11 cellular contexts compared by ENCODE assay signal in the genomic region with DNA sequence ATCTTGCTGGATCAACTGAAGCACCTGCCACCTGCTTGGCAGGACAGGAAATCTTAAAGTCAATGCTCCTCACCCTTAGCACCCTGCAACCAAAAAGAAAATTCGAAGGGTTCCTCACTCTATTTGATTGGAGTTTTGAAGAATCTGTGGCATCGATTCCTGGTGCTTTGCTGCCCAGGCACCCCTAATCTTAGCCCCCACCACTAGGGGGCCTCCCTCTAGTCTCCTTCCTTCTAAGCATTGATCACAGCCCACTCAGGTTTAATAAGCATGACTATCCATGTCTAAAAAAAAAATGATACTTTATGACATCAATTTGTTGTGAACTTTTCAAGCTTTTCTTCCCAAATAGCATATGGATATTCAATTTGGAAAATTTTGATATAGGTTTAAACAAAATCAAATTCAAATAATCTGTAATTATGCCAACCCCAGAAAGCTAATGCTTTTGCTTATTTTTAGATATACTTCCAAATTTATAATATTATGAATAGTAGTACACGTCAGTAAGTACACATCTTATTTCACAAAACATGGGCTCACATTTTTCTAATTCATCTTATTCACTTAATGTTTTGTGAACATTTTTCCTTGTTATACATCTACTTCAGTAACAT. TPM values are rescaled to one million over a fixed set of nuclear protein-coding genes. Genes with fewer than 3 reads are reported as not detected.
DNase-seq lines count a peak whose midpoint lies in the region; ATAC-seq, FAIRE-seq and TF ChIP-seq lines count a peak whose summit lies in the region.
"Had no signal": no experiment of that assay in that cellular context is flagged by ENCODE, and none has a peak within 500 bp of the region (broad histone marks: within the 10 kb centered on the region; RNA-seq: fewer than 3 reads in every experiment).

No MANE protein-coding gene starts in this region.

- TF ChIP-seq CTCF in mammary epithelial cell (conservative IDR thresholded peaks at IDR 0.05 in 1 of 2, IDR thresholded peaks at IDR 0.05 in 1 of 2; ENCODE audit: extremely low read depth in 1 of 2, insufficient read depth in 1 of 2, low read depth in 1 of 2, low read length in 2 of 2) (peak in 1 of 2 donors; percentile 33), GM12878 (IDR thresholded peaks at IDR 0.05 in 2 of 3, conservative IDR thresholded peaks at IDR 0.05 in 1 of 3; ENCODE audit: control insufficient read depth in 2 of 3, extremely low read depth in 1 of 3, insufficient read depth in 1 of 3, low read depth in 3 of 3, low read length in 3 of 3) (peak; percentile 43 to 79 (median 64)), natural killer cell (IDR thresholded peaks at IDR 0.05) (no peak)

- CTCF ChIA-PET in mammary epithelial cell (lab: Charles Lee; ENCODE audit: low non-redundant PET) (no interaction called here), GM12878 (lab: Yijun Ruan, JAX) (interaction anchor here (0.7 to 1.0 kb wide), 2 partner anchors 36 to 266 kb away, joined by 3 read pairs; no protein-coding TSS in a partner anchor)

- ATAC-seq in GM12878, result peak; percentile 78
- ATAC-seq in natural killer cell, result no peak
- no peak for ATAC-seq in HG02571 (IDR thresholded peaks at IDR 0.05; ENCODE audit: unreplicated experiment)
- no peak for ATAC-seq in right cardiac atrium
- ATAC-seq: heart left ventricle had no signal

- H3K4me1 Mint-ChIP-seq in natural killer cell, result no peaks in the 10 kb centered on the region

- H3K4me2 ChIP-seq in mammary epithelial cell (ENCODE audit: insufficient read depth, low read depth, low read length) (no peak overlapping the region), GM12878 (ENCODE audit: control insufficient read depth, insufficient read depth) (no peak overlapping the region)

- H2AFZ ChIP-seq in mammary epithelial cell (ENCODE audit: low read depth, low read length) (no peak overlapping the region), GM12878 (ENCODE audit: control insufficient read depth, low read depth, low read length) (no peak overlapping the region)

- TF ChIP-seq POLR2A in GM12878 (IDR thresholded peaks at IDR 0.05; ENCODE audit: low read depth, low read length), result no peak

- intact Hi-C loops in mammary epithelial cell (cut with micrococcal nuclease) (no loop called here), GM12878 (cut with micrococcal nuclease; ENCODE audit: unreplicated experiment) (no loop called here), natural killer cell (cut with micrococcal nuclease) (loop anchor here (10.0 kb wide), 1 partner anchor 64 kb away; no protein-coding TSS in a partner anchor), right cardiac atrium (cut with DNase I) (no loop called here)

- no peaks in the 10 kb centered on the region for H4K20me1 ChIP-seq in mammary epithelial cell (ENCODE audit: insufficient read depth, low read length)
- H4K20me1 ChIP-seq in GM12878 (ENCODE audit: control insufficient read depth, insufficient read depth), result no peaks in the 10 kb centered on the region

- RAD21 ChIA-PET in GM12878 (lab: Charles Lee; ENCODE audit: unreplicated experiment), result no interaction called here

- peak; percentile 18 to 48 for DNase-seq in T47D (ENCODE audit: low read depth in 1 of 2, low spot score in 1 of 2)
- DNase-seq in mammary epithelial cell, result no peak
- DNase-seq in HK-2 (ENCODE audit: unreplicated experiment), result peak; percentile 13
- no peak for DNase-seq in GM12878 (ENCODE audit: low read depth, low spot score)
- DNase-seq in stimulated activated CD8-positive, alpha-beta memory T cell treated with anti-CD3 and anti-CD28 coated beads, Interleukin-4, amount 100 ng/mL, for 48 hours, result peak; percentile 32
- DNase-seq in natural killer cell, result no peak
- DNase-seq in right cardiac atrium, result no peak
- DNase-seq: heart left ventricle, NCI-H1048 had no signal

- H3K9me3 Mint-ChIP-seq in natural killer cell, result peaks cover 7 to 11% of the 10 kb centered on the region in 2 donors

- TF ChIP-seq RAD21 in GM12878 (IDR thresholded peaks at IDR 0.05; ENCODE audit: insufficient read depth, low read depth, low read length), result peak; percentile 33

- no peak for TF ChIP-seq EP300 in GM12878 (IDR thresholded peaks at IDR 0.05; ENCODE audit: borderline replicate concordance in 1 of 2, control insufficient read depth in 1 of 2, low read depth in 2 of 2, low read length in 2 of 2)

- H3K4me1 ChIP-seq in mammary epithelial cell (ENCODE audit: insufficient read depth, low read length) (no peaks in the 10 kb centered on the region), GM12878 (ENCODE audit: control insufficient read depth, insufficient read depth, low read length) (no peaks in the 10 kb centered on the region), right cardiac atrium (ENCODE audit: control insufficient read depth, insufficient read depth, low read length) (no peaks in the 10 kb centered on the region)
- H3K4me1 ChIP-seq: heart left ventricle had no signal

- 39% methylated on average over 3 of the region's 3 CpGs for WGBS in mammary epithelial cell (ENCODE audit: low coverage, missing lambda C conversion rate)
- WGBS in GM12878 (ENCODE audit: insufficient coverage, insufficient replicate concordance, low lambda C conversion rate, missing lambda C conversion rate), result 21% methylated on average over 3 of the region's 3 CpGs
- 63% methylated on average over 3 of the region's 3 CpGs for WGBS in right cardiac atrium

- dilution Hi-C loops in mammary epithelial cell (cut with HindIII; ENCODE audit: low sequenced_read_pairs), result no loop called here

- no peak overlapping the region for H3K4me3 Mint-ChIP-seq in natural killer cell
- H3K4me3 Mint-ChIP-seq: activated naive CD8-positive, alpha-beta T cell had no signal

- no peaks in the 10 kb centered on the region for H3K36me3 ChIP-seq in mammary epithelial cell (ENCODE audit: insufficient read depth, low read length)
- H3K36me3 ChIP-seq in GM12878 (ENCODE audit: control insufficient read depth in 2 of 2, insufficient read depth in 2 of 2, low read length in 1 of 2), result no peaks in the 10 kb centered on the region
- H3K36me3 ChIP-seq: heart left ventricle had no signal

- H3K4me3 ChIP-seq in mammary epithelial cell (replicated peaks in 1 of 3; ENCODE audit: insufficient read depth in 1 of 3, low read depth in 2 of 3, low read length in 3 of 3) (no peak overlapping the region), GM12878 (no peak overlapping the region), right cardiac atrium (ENCODE audit: low read length) (no peak overlapping the region)
- H3K4me3 ChIP-seq: heart left ventricle had no signal

- H3K27me3 ChIP-seq in mammary epithelial cell (ENCODE audit: insufficient read depth, low read length), result no peaks in the 10 kb centered on the region
- no peaks in the 10 kb centered on the region for H3K27me3 ChIP-seq in GM12878 (replicated peaks in 1 of 2; ENCODE audit: control insufficient read depth in 2 of 2, insufficient read depth in 2 of 2, low read length in 1 of 2)
- H3K27me3 ChIP-seq in right cardiac atrium (ENCODE audit: control insufficient read depth, insufficient read depth), result no peaks in the 10 kb centered on the region
- H3K27me3 ChIP-seq: heart left ventricle had no signal

- BruUV-seq in mammary epithelial cell (replicated peaks; lab: Mats Ljungman, UMichigan), result no TSS peak
- BruUV-seq in GM12878 (replicated peaks; lab: Mats Ljungman, UMichigan), result no TSS peak

- H3K27ac ChIP-seq in mammary epithelial cell (ENCODE audit: insufficient read depth, low read depth, low read length) (no peak overlapping the region), GM12878 (ENCODE audit: control insufficient read depth, insufficient read depth) (no peak overlapping the region), right cardiac atrium (ENCODE audit: low read length) (no peak overlapping the region)
- H3K27ac ChIP-seq: heart left ventricle had no signal

- H3K36me3 Mint-ChIP-seq in natural killer cell, result no peaks in the 10 kb centered on the region
- H3K36me3 Mint-ChIP-seq: activated naive CD8-positive, alpha-beta T cell had no signal

- H3K79me2 ChIP-seq in mammary epithelial cell (ENCODE audit: insufficient read depth, low read length) (no peaks in the 10 kb centered on the region), GM12878 (ENCODE audit: control insufficient read depth, insufficient read depth, low read length) (no peaks in the 10 kb centered on the region)

- H3K27me3 Mint-ChIP-seq in natural killer cell (ENCODE audit: low read depth in 2 of 2), result no peaks in the 10 kb centered on the region

- H3K9ac ChIP-seq in mammary epithelial cell (ENCODE audit: insufficient read depth, low read length) (no peak overlapping the region), GM12878 (ENCODE audit: control insufficient read depth, insufficient read depth, low read length) (no peak overlapping the region)

- in situ Hi-C loops in T47D (cut with HindIII; ENCODE audit: low pct_unique_long_range_greater_than_20kb, low sequenced_read_pairs), result no loop called here
- in situ Hi-C loops in mammary epithelial cell (cut with MboI; ENCODE audit: low sequenced_read_pairs in 2 of 2), result no loop called here
- in situ Hi-C loops in GM12878 (cut with MboI), result no loop called here

- FAIRE-seq in GM12878 (lab: Jason Lieb, UNC), result no peak

- POLR2A ChIA-PET in GM12878 (lab: Charles Lee), result no interaction called here

- H3K27ac Mint-ChIP-seq in natural killer cell, result no peak overlapping the region
- H3K27ac Mint-ChIP-seq: activated naive CD8-positive, alpha-beta T cell had no signal

- SMC1A ChIA-PET in GM12878 (lab: Charles Lee; ENCODE audit: uncharacterized antibody, unreplicated experiment), result interaction anchor here (1.4 kb wide), 1 partner anchor 10 kb away, joined by 4 read pairs; no protein-coding TSS in a partner anchor

- H3K9me3 ChIP-seq in mammary epithelial cell (replicated peaks; ENCODE audit: insufficient read depth, low read length), result peaks cover 5% of the 10 kb centered on the region
- no peaks in the 10 kb centered on the region for H3K9me3 ChIP-seq in GM12878 (replicated peaks; ENCODE audit: control insufficient read depth, insufficient read depth, low read length)
- H3K9me3 ChIP-seq in right cardiac atrium (ENCODE audit: control insufficient read depth, low read length), result no peaks in the 10 kb centered on the region
- H3K9me3 ChIP-seq: heart left ventricle had no signal

RNA-seq across cellular contexts. Expression of gene NRG3, which starts 45.3 kb away (rescaled TPM):
- total RNA-seq in mammary epithelial cell (not detected), GM12878 (2014; rRNA removed) (0.05 and 0.11 TPM in 2 replicates), GM12878 (2014; rRNA removed; fragmentation: Illumina TruSeq; extraction: Trizol) (0.14 and 0.22 TPM in 2 replicates), GM12878 (2021) (0.41 and 0.45 TPM in 2 replicates), natural killer cell (not detected), right cardiac atrium (1 to 10 TPM in 3 of 4 donors, under 1 TPM in 1; 0.88 to 3.4 (median 1.7) TPM)
- polyA plus RNA-seq in mammary epithelial cell (not detected), GM12878 (2011; rRNA removed) (0.03 TPM in 1 of 2 replicates, not detected in the other), GM12878 (2014; fragmentation: Illumina TruSeq; extraction: Trizol) (0.24 and 0.29 TPM in 2 replicates), GM12878 (2014; fragmentation: Nextera tagmentation; extraction: Ambion mirVana) (under 1 TPM in 1 of 2 experiments, not detected in 1; 0.15 TPM), GM12878 (2014; rRNA removed) (0.08 and 0.17 TPM in 2 replicates), GM12878 (2016; fragmentation: Nextera tagmentation; extraction: Ambion mirVana) (not detected), right cardiac atrium (0.23 TPM)
- polyA minus RNA-seq in mammary epithelial cell, result not detected
- not detected in 2 replicates for total RNA-seq in GM12878 (2013; cell fraction: nucleolus; rRNA removed)
- not detected for polyA plus RNA-seq in GM12878 (2011; ENCODE audit: low read depth)
- polyA plus RNA-seq in GM12878 (2011; cell fraction: cytosol; rRNA removed), result 0.04 and 0.07 TPM in 2 replicates
- 0.06 and 0.16 TPM in 2 replicates for polyA plus RNA-seq in GM12878 (2011; cell fraction: nucleus; rRNA removed)
- polyA plus RNA-seq in GM12878 (2012), result 0.06 TPM in 1 of 2 replicates, not detected in the other
- not detected in 2 replicates for polyA minus RNA-seq in GM12878 (2011; rRNA and poly(A)+ RNA removed)
- polyA minus RNA-seq in GM12878 (2011; cell fraction: cytosol; rRNA and poly(A)+ RNA removed), result not detected in 2 replicates
- not detected in 2 replicates for polyA minus RNA-seq in GM12878 (2011; cell fraction: nucleus; rRNA and poly(A)+ RNA removed)

Comparison
In these comparisons a context has a peak if more than half of its experiments do, and no peak if none do; other contexts are left out.
1. DNase-seq: peak in T47D (2 of 2), HK-2 (single experiment) and stimulated activated CD8-positive, alpha-beta memory T cell treated with anti-CD3 and anti-CD28 coated beads, Interleukin-4, amount 100 ng/mL, for 48 hours (single experiment); none in mammary epithelial cell (single experiment), GM12878 (single experiment), natural killer cell (single experiment) and right cardiac atrium (0 of 3).